In genomic region chr6:110456694-110457093, GRCh38 we compare ENCODE assay signal across 19 cellular contexts. TPM values are rescaled to one million over a fixed set of nuclear protein-coding genes. Genes with fewer than 3 reads are reported as not detected.
DNase-seq lines count a peak whose midpoint lies in the region; FAIRE-seq and TF ChIP-seq lines count a peak whose summit lies in the region.
"Had no signal": no experiment of that assay in that cellular context is flagged by ENCODE, and none has a peak within 500 bp of the region (broad histone marks: within the 10 kb centered on the region; RNA-seq: fewer than 3 reads in every experiment).

No MANE protein-coding gene starts in this region.

- TF ChIP-seq CTCF in mammary epithelial cell (conservative IDR thresholded peaks at IDR 0.05 in 1 of 2, IDR thresholded peaks at IDR 0.05 in 1 of 2; ENCODE audit: extremely low read depth in 1 of 2, insufficient read depth in 1 of 2, low read depth in 1 of 2, low read length in 2 of 2) (no peak), keratinocyte (optimal IDR thresholded peaks at IDR 0.05 in 1 of 3, IDR thresholded peaks at IDR 0.05 in 1 of 3, conservative IDR thresholded peaks at IDR 0.05 in 1 of 3; ENCODE audit: extremely low read depth in 1 of 3, insufficient read depth in 2 of 3, low read length in 3 of 3) (no peak), right atrium auricular region (IDR thresholded peaks at IDR 0.05) (no peak), neural progenitor cell (IDR thresholded peaks at IDR 0.05) (no peak)

- no peak overlapping the region for H3K4me3 Mint-ChIP-seq in neural progenitor cell
- H3K4me3 Mint-ChIP-seq: CD14-positive monocyte; CD8-positive, alpha-beta T cell; GM23338 had no signal

- H3K27me3 ChIP-seq in mammary epithelial cell (ENCODE audit: insufficient read depth, low read length), result no peaks in the 10 kb centered on the region
- H3K27me3 ChIP-seq in keratinocyte (ENCODE audit: control insufficient read depth, extremely low read depth, insufficient read depth, low read length), result no peaks in the 10 kb centered on the region
- H3K27me3 ChIP-seq in right atrium auricular region, result no peaks in the 10 kb centered on the region
- H3K27me3 ChIP-seq in neural progenitor cell, result no peaks in the 10 kb centered on the region

- H3K27ac Mint-ChIP-seq in neural progenitor cell, result no peak overlapping the region
- H3K27ac Mint-ChIP-seq: CD8-positive, alpha-beta T cell; GM23338 had no signal

- no peaks in the 10 kb centered on the region for H3K9me1 ChIP-seq in keratinocyte (ENCODE audit: control insufficient read depth, extremely low read depth, insufficient read depth, low read length)

- H3K9me3 Mint-ChIP-seq in neural progenitor cell, result peaks cover 5% of the 10 kb centered on the region

- peaks cover 9% of the 10 kb centered on the region for H3K4me1 Mint-ChIP-seq in neural progenitor cell

- no peaks in the 10 kb centered on the region for H3K79me2 ChIP-seq in mammary epithelial cell (ENCODE audit: insufficient read depth, low read length)
- no peaks in the 10 kb centered on the region for H3K79me2 ChIP-seq in keratinocyte (ENCODE audit: control insufficient read depth, insufficient read depth, low read length)
- no peaks in the 10 kb centered on the region for H3K79me2 ChIP-seq in neural progenitor cell (ENCODE audit: low read depth)

- H3K9me3 ChIP-seq in mammary epithelial cell (replicated peaks; ENCODE audit: insufficient read depth, low read length) (no peaks in the 10 kb centered on the region), keratinocyte (ENCODE audit: control insufficient read depth, low read depth, low read length) (no peaks in the 10 kb centered on the region), right atrium auricular region (peaks cover 0 to 8% of the 10 kb centered on the region in 2 donors), neural progenitor cell (ENCODE audit: low read depth) (peaks cover under 1% of the 10 kb centered on the region)
- H3K9me3 ChIP-seq: A549 had no signal

- H3K9ac ChIP-seq in mammary epithelial cell (ENCODE audit: insufficient read depth, low read length) (no peak overlapping the region), keratinocyte (ENCODE audit: control insufficient read depth, extremely low read depth, insufficient read depth, low read length) (no peak overlapping the region), neural progenitor cell (no peak overlapping the region)

- no TSS peak for BruUV-seq in mammary epithelial cell (replicated peaks; lab: Mats Ljungman, UMichigan)

- FAIRE-seq in GM12891 (lab: Jason Lieb, UNC) (peak; percentile 16), keratinocyte (lab: Jason Lieb, UNC) (peak; percentile 41)
- FAIRE-seq: A549, D721Med had no signal

- H3F3A ChIP-seq in neural progenitor cell (ENCODE audit: low read depth), result peaks cover 11% of the 10 kb centered on the region

- H3K4me1 ChIP-seq in mammary epithelial cell (ENCODE audit: insufficient read depth, low read length), result no peaks in the 10 kb centered on the region
- H3K4me1 ChIP-seq in keratinocyte (ENCODE audit: control insufficient read depth, extremely low read depth, insufficient read depth, low read length), result no peaks in the 10 kb centered on the region
- no peaks in the 10 kb centered on the region for H3K4me1 ChIP-seq in right atrium auricular region
- H3K4me1 ChIP-seq in neural progenitor cell, result peaks cover 22% of the 10 kb centered on the region
- H3K4me1 ChIP-seq: A549 had no signal

- H3K36me3 ChIP-seq in mammary epithelial cell (ENCODE audit: insufficient read depth, low read length), result no peaks in the 10 kb centered on the region
- H3K36me3 ChIP-seq in keratinocyte (ENCODE audit: control insufficient read depth in 2 of 2, extremely low read depth in 1 of 2, insufficient read depth in 2 of 2, low read length in 2 of 2), result no peaks in the 10 kb centered on the region
- no peaks in the 10 kb centered on the region for H3K36me3 ChIP-seq in right atrium auricular region
- H3K36me3 ChIP-seq in neural progenitor cell, result no peaks in the 10 kb centered on the region

- DNase-seq in EL (peak; percentile 9), GM12891 (ENCODE audit: insufficient read length, low spot score) (no peak), mammary epithelial cell (peak; percentile 40), keratinocyte (ENCODE audit: low read depth, low spot score) (no peak), right atrium auricular region (ENCODE audit: low spot score) (no peak), neural progenitor cell (ENCODE audit: low spot score) (no peak)
- DNase-seq: CD8-positive, alpha-beta T cell; COR-L47; DMS153; DMS79 treated with DMSO at 0.1 percent for 48 hours; GF-D8; H7; IMR-90 had no signal

- CTCF ChIA-PET in mammary epithelial cell (lab: Charles Lee; ENCODE audit: low non-redundant PET), result no interaction called here

- H3K36me3 Mint-ChIP-seq in neural progenitor cell, result no peaks in the 10 kb centered on the region
- H3K36me3 Mint-ChIP-seq: CD8-positive, alpha-beta T cell had no signal

- dilution Hi-C loops in mammary epithelial cell (cut with HindIII; ENCODE audit: low sequenced_read_pairs) (no loop called here), keratinocyte (cut with MboI; ENCODE audit: extremely low pct_ligation_motif_present, low sequenced_read_pairs) (no loop called here)

- intact Hi-C loops in mammary epithelial cell (cut with micrococcal nuclease), result no loop called here

- H3K4me2 ChIP-seq in mammary epithelial cell (ENCODE audit: insufficient read depth, low read depth, low read length) (no peak overlapping the region), keratinocyte (ENCODE audit: control insufficient read depth, extremely low read depth, insufficient read depth, low read depth, low read length) (no peak overlapping the region), neural progenitor cell (no peak overlapping the region)
- H3K4me2 ChIP-seq: A549, GM23338 had no signal

- H3K4me3 ChIP-seq in mammary epithelial cell (replicated peaks in 1 of 3; ENCODE audit: insufficient read depth in 1 of 3, low read depth in 2 of 3, low read length in 3 of 3) (no peak overlapping the region), keratinocyte (ENCODE audit: control insufficient read depth in 2 of 3, extremely low read depth in 1 of 3, insufficient read depth in 2 of 3, low read depth in 1 of 3, low read length in 3 of 3) (no peak overlapping the region), right atrium auricular region (no peak overlapping the region), neural progenitor cell (no peak overlapping the region)
- H3K4me3 ChIP-seq: A549, GM23338 had no signal

- H4K20me1 ChIP-seq in mammary epithelial cell (ENCODE audit: insufficient read depth, low read length) (no peaks in the 10 kb centered on the region), keratinocyte (ENCODE audit: control insufficient read depth, extremely low read depth, insufficient read depth, low read length) (no peaks in the 10 kb centered on the region), neural progenitor cell (ENCODE audit: low read depth) (no peaks in the 10 kb centered on the region)

- H2AFZ ChIP-seq in mammary epithelial cell (ENCODE audit: low read depth, low read length) (peak overlapping the region; percentile 33), keratinocyte (ENCODE audit: control insufficient read depth, low read length) (no peak overlapping the region), neural progenitor cell (replicated peaks) (no peak overlapping the region)
- H2AFZ ChIP-seq: GM23338 had no signal

- peaks cover 4% of the 10 kb centered on the region for H3K27me3 Mint-ChIP-seq in neural progenitor cell (ENCODE audit: insufficient read depth, low read depth)

- no peak for TF ChIP-seq POLR2A in GM12891 (IDR thresholded peaks at IDR 0.05; ENCODE audit: low read depth, low read length)

- in situ Hi-C loops in mammary epithelial cell (cut with MboI; ENCODE audit: low sequenced_read_pairs in 2 of 2), result no loop called here

- WGBS in mammary epithelial cell (ENCODE audit: low coverage, missing lambda C conversion rate), result 45% methylated on average over 3 of the region's 3 CpGs

- no peak overlapping the region for H3K27ac ChIP-seq in mammary epithelial cell (ENCODE audit: insufficient read depth, low read depth, low read length)
- no peak overlapping the region for H3K27ac ChIP-seq in keratinocyte (ENCODE audit: control insufficient read depth, insufficient read depth, low read length)
- H3K27ac ChIP-seq in right atrium auricular region, result no peak overlapping the region
- no peak overlapping the region for H3K27ac ChIP-seq in neural progenitor cell
- H3K27ac ChIP-seq: A549 had no signal

TF ChIP-seq in GM12891, 5 proteins besides CTCF, POLR2A, EP300 and RAD21 (continues in another document):
- TF ChIP-seq SPI1 (IDR thresholded peaks at IDR 0.05; ENCODE audit: low read depth, low read length), result no peak
- TF ChIP-seq POU2F2 (IDR thresholded peaks at IDR 0.05; ENCODE audit: low read depth, low read length), result no peak
- no peak for TF ChIP-seq TAF1 (IDR thresholded peaks at IDR 0.05; ENCODE audit: low read depth, low read length)
- no peak for TF ChIP-seq PAX5 (IDR thresholded peaks at IDR 0.05; ENCODE audit: insufficient read depth, low read length, severe bottlenecking)

RNA-seq across cellular contexts. Expression of gene SLC22A16, which starts 19.7 kb away (rescaled TPM):
- 0.10 TPM for polyA plus RNA-seq in GM12891 (2012; ENCODE audit: low read depth, missing spikeins)
- total RNA-seq in mammary epithelial cell (under 1 TPM in 1 of 2 donors, not detected in 1; under 0.01 TPM), right atrium auricular region (not detected), neural progenitor cell (ENCODE audit: low replicate concordance) (not detected in 2 replicates)
- polyA plus RNA-seq in mammary epithelial cell (not detected), keratinocyte (0.04 TPM in 1 of 3 replicates, not detected in the others)
- polyA minus RNA-seq in mammary epithelial cell (not detected), keratinocyte (not detected in 3 replicates)
- not detected for polyA plus RNA-seq in keratinocyte (2011; ENCODE audit: low read depth)
- polyA plus RNA-seq in keratinocyte (2011; cell fraction: cytosol; rRNA removed), result not detected in 2 replicates
- polyA plus RNA-seq in keratinocyte (2011; cell fraction: nucleus; rRNA removed), result not detected in 2 replicates
- not detected in 2 replicates for polyA plus RNA-seq in keratinocyte (2012; ENCODE audit: low replicate concordance)
- not detected for polyA minus RNA-seq in keratinocyte (2011; cell fraction: cytosol; rRNA and poly(A)+ RNA removed)
- polyA minus RNA-seq in keratinocyte (2011; cell fraction: nucleus; rRNA and poly(A)+ RNA removed), result not detected in 2 replicates
- total RNA-seq: CD8-positive, alpha-beta T cell; H7; HT-29; IMR-90 had no signal
- polyA plus RNA-seq: A549, BJ, IMR-90 had no signal

RNA-seq across cellular contexts. Expression of gene DDO, which starts 41.3 kb away (rescaled TPM):
- polyA plus RNA-seq in GM12891 (2012; ENCODE audit: low read depth, missing spikeins), result 0.13 TPM
- total RNA-seq in mammary epithelial cell (1 to 10 TPM in 1 of 2 donors, under 1 TPM in 1; 0.24 to 1.5 TPM), right atrium auricular region (10 to 100 TPM in 1 of 2 donors, 1 to 10 TPM in 1; 4.4 to 13.7 TPM), neural progenitor cell (ENCODE audit: low replicate concordance) (not detected in 2 replicates)
- polyA plus RNA-seq in mammary epithelial cell (0.40 TPM), keratinocyte (not detected in 3 replicates)
- polyA minus RNA-seq in mammary epithelial cell (not detected), keratinocyte (not detected in 3 replicates)
- not detected for polyA plus RNA-seq in keratinocyte (2011; ENCODE audit: low read depth)
- polyA plus RNA-seq in keratinocyte (2011; cell fraction: cytosol; rRNA removed), result not detected in 2 replicates
- not detected in 2 replicates for polyA plus RNA-seq in keratinocyte (2011; cell fraction: nucleus; rRNA removed)
- polyA plus RNA-seq in keratinocyte (2012; ENCODE audit: low replicate concordance), result not detected in 2 replicates
- polyA minus RNA-seq in keratinocyte (2011; cell fraction: cytosol; rRNA and poly(A)+ RNA removed), result not detected
- not detected in 2 replicates for polyA minus RNA-seq in keratinocyte (2011; cell fraction: nucleus; rRNA and poly(A)+ RNA removed)
- total RNA-seq: CD8-positive, alpha-beta T cell; H7; HT-29 had no signal
- polyA plus RNA-seq: GM23338 had no signal

Comparison
In these comparisons a context has a peak if more than half of its experiments do, and no peak if none do; other contexts are left out.
1. DNase-seq: peak in EL (single experiment) and mammary epithelial cell (single experiment); none in GM12891 (single experiment), keratinocyte (single experiment), right atrium auricular region (single experiment) and neural progenitor cell (single experiment).